ENCODE assay signal across 18 cellular contexts in genomic region chr1:236509203-236509602, GRCh38.
"Had no signal": no experiment of that assay in that cellular context is flagged by ENCODE, and none has a peak within 500 bp of the region (broad histone marks: within the 10 kb centered on the region; RNA-seq: fewer than 3 reads in every experiment).

No MANE protein-coding gene starts in this region.

- H3K4me1 ChIP-seq: gastroesophageal sphincter, suprapubic skin, vagina had no signal

- H3K4me1 Mint-ChIP-seq: neural crest cell had no signal

- H3K36me3 ChIP-seq: gastroesophageal sphincter, stomach, suprapubic skin, transverse colon, vagina had no signal

- H3K4me3 Mint-ChIP-seq: activated naive CD8-positive, alpha-beta T cell treated with anti-CD3 and anti-CD28 coated beads, Interleukin-2, amount 50 U/mL, for 24 hours; brain; neural crest cell; stimulated activated memory B cell treated with anti-CD40 and anti-IgM and Interleukin-4, amounts not matched to agents 10 μg/mL and 1 μg/mL and 100 μg/mL, for 72 hours; WTC11 had no signal

- H3K27me3 ChIP-seq: gastroesophageal sphincter, stomach, suprapubic skin, transverse colon, vagina had no signal

- ATAC-seq: gastroesophageal sphincter; sciatic nerve; stimulated activated memory B cell treated with anti-CD40 and anti-IgM and Interleukin-4, amounts not matched to agents 10 μg/mL and 1 μg/mL and 100 μg/mL, for 72 hours had no signal

- H3K27ac ChIP-seq: epithelial cell of prostate, gastroesophageal sphincter, stomach, suprapubic skin, transverse colon, vagina had no signal

- H3K36me3 Mint-ChIP-seq: brain; stimulated activated memory B cell treated with anti-CD40 and anti-IgM and Interleukin-4, amounts not matched to agents 10 μg/mL and 1 μg/mL and 100 μg/mL, for 72 hours; WTC11 had no signal

- H3K9me3 ChIP-seq: gastroesophageal sphincter, stomach, suprapubic skin, transverse colon, vagina had no signal

- DNase-seq: activated gamma-delta T cell; activated naive CD4-positive, alpha-beta T cell treated with anti-CD3 and anti-CD28 coated beads, Interleukin-2, amount 50 U/mL, for 16 hours; activated naive CD8-positive, alpha-beta T cell treated with anti-CD3 and anti-CD28 coated beads, Interleukin-2, amount 50 U/mL, for 24 hours; head of caudate nucleus; occipital lobe; posterior cingulate gyrus; stimulated activated CD4-positive, alpha-beta T cell treated with anti-CD3 and anti-CD28 coated beads, Interleukin-2, amount 100 ng/mL, for 24 hours had no signal

- H3K27ac Mint-ChIP-seq: activated naive CD8-positive, alpha-beta T cell treated with anti-CD3 and anti-CD28 coated beads, Interleukin-2, amount 50 U/mL, for 24 hours; brain; stimulated activated memory B cell treated with anti-CD40 and anti-IgM and Interleukin-4, amounts not matched to agents 10 μg/mL and 1 μg/mL and 100 μg/mL, for 72 hours; WTC11 had no signal

- H3K27me3 Mint-ChIP-seq: stimulated activated memory B cell treated with anti-CD40 and anti-IgM and Interleukin-4, amounts not matched to agents 10 μg/mL and 1 μg/mL and 100 μg/mL, for 72 hours had no signal

- H3K9me3 Mint-ChIP-seq: activated naive CD8-positive, alpha-beta T cell treated with anti-CD3 and anti-CD28 coated beads, Interleukin-2, amount 50 U/mL, for 24 hours; brain; neural crest cell; stimulated activated memory B cell treated with anti-CD40 and anti-IgM and Interleukin-4, amounts not matched to agents 10 μg/mL and 1 μg/mL and 100 μg/mL, for 72 hours; WTC11 had no signal

- H3K4me3 ChIP-seq: gastroesophageal sphincter, stomach, suprapubic skin, transverse colon, vagina had no signal
